In genomic region chr17:45791041-45791582, GRCh38 we compare ENCODE assay signal across 20 cellular contexts.
"Had no signal": no experiment of that assay in that cellular context is flagged by ENCODE, and none has a peak within 500 bp of the region (broad histone marks: within the 10 kb centered on the region; RNA-seq: fewer than 3 reads in every experiment).

No MANE protein-coding gene starts in this region.

- DNase-seq: activated CD4-positive, alpha-beta T cell treated with anti-CD3 and anti-CD28 coated beads for 48 hours; activated CD4-positive, alpha-beta T cell treated with anti-CD3 and anti-CD28 coated beads, Interleukin-2, amount 50 U/mL, for 48 hours; activated CD8-positive, alpha-beta memory T cell treated with anti-CD3 and anti-CD28 coated beads for 24 hours; activated effector memory CD4-positive, alpha-beta T cell treated with Interleukin-2 at 50 U/mL for 16 hours; activated naive CD4-positive, alpha-beta T cell treated with anti-CD3 and anti-CD28 coated beads for 36 hours; activated naive CD8-positive, alpha-beta T cell treated with anti-CD3 and anti-CD28 coated beads for 36 hours; adrenal gland; dorsolateral prefrontal cortex; effector memory CD4-positive, alpha-beta T cell; glutamatergic neuron; left ventricle myocardium inferior; mesendoderm; natural killer cell; right cardiac atrium; stimulated activated naive CD4-positive, alpha-beta T cell; T-helper 9 cell; WERI-Rb-1 had no signal

- FAIRE-seq: frontal cortex, islet of Langerhans, TTC549 had no signal
